In genomic region chr16:31458835-31459721, GRCh38 we compare ENCODE assay signal across 1 cellular context.
TF ChIP-seq lines count a peak whose summit lies in the region.

A gene with protein sequence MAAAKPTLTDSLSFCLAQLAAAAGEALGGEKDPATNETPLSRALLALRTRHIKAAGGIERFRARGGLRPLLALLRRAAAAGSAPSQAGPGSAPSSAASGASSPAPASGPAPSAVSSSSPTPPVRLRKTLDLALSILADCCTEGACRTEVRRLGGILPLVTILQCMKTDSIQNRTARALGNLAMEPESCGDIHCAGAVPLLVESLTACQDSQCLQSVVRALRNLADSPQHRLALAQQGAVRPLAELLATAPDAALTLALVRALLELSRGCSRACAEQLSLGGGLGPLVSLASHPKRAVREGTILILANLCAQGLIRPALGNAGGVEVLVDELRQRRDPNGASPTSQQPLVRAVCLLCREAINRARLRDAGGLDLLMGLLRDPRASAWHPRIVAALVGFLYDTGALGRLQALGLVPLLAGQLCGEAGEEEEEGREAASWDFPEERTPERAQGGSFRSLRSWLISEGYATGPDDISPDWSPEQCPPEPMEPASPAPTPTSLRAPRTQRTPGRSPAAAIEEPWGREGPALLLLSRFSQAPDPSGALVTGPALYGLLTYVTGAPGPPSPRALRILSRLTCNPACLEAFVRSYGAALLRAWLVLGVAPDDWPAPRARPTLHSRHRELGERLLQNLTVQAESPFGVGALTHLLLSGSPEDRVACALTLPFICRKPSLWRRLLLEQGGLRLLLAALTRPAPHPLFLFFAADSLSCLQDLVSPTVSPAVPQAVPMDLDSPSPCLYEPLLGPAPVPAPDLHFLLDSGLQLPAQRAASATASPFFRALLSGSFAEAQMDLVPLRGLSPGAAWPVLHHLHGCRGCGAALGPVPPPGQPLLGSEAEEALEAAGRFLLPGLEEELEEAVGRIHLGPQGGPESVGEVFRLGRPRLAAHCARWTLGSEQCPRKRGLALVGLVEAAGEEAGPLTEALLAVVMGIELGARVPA (plus strand): TSS chr16:31459501. CDS start chr16:31459525, 24 bp downstream.

TF ChIP-seq in K562, 482 proteins besides CTCF, POLR2A, EP300 and RAD21 (continued from another document and continues in another):
- TF ChIP-seq, protein P1, sequence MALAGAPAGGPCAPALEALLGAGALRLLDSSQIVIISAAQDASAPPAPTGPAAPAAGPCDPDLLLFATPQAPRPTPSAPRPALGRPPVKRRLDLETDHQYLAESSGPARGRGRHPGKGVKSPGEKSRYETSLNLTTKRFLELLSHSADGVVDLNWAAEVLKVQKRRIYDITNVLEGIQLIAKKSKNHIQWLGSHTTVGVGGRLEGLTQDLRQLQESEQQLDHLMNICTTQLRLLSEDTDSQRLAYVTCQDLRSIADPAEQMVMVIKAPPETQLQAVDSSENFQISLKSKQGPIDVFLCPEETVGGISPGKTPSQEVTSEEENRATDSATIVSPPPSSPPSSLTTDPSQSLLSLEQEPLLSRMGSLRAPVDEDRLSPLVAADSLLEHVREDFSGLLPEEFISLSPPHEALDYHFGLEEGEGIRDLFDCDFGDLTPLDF (CRISPR knock-in tag; IDR thresholded peaks at IDR 0.05): peak; percentile 85
- TF ChIP-seq SIX5 (IDR thresholded peaks at IDR 0.05; ENCODE audit: borderline replicate concordance in 1 of 2, insufficient read depth in 1 of 2, low read depth in 1 of 2, low read length in 2 of 2) (peak; percentile 79 to 80), FOSL1 (tag; conservative IDR thresholded peaks at IDR 0.05) (no peak), ASH1L (IDR thresholded peaks at IDR 0.05; ENCODE audit: borderline replicate concordance, low read depth, partially characterized antibody) (peak; percentile 75), CTBP1 (IDR thresholded peaks at IDR 0.05; ENCODE audit: borderline replicate concordance) (peak; percentile 80), SMAD3 (CRISPR knock-in tag; conservative IDR thresholded peaks at IDR 0.05) (peak; percentile 87; the same call in 1 of the 2 replicates), KHSRP (IDR thresholded peaks at IDR 0.05) (no peak), TOE1 (IDR thresholded peaks at IDR 0.05; ENCODE audit: borderline replicate concordance) (peak; percentile 78), TOE1 (CRISPR knock-in tag; IDR thresholded peaks at IDR 0.05; ENCODE audit: borderline replicate concordance, low read depth) (no peak), WHSC1 (IDR thresholded peaks at IDR 0.05; ENCODE audit: low read length) (no peak), HDAC3 (IDR thresholded peaks at IDR 0.05; ENCODE audit: borderline replicate concordance, partially characterized antibody) (no peak), ZNF274 (IDR thresholded peaks at IDR 0.05; ENCODE audit: borderline replicate concordance, low read depth, low read length) (no peak), ELF1 (tag; IDR thresholded peaks at IDR 0.05) (peak; percentile 100), NCOA2 (IDR thresholded peaks at IDR 0.05; ENCODE audit: partially characterized antibody in 2 of 2) (no peak), NR1H2 (CRISPR knock-in tag; IDR thresholded peaks at IDR 0.05) (0 out of 2 replicates have a peak, but pooled peaks have one; percentile 2), RBBP5 (IDR thresholded peaks at IDR 0.05; ENCODE audit: borderline replicate concordance, insufficient read depth, low read length, poor library complexity, severe bottlenecking) (peak; percentile 60), ZNF584 (CRISPR knock-in tag; IDR thresholded peaks at IDR 0.05; ENCODE audit: low read depth) (no peak), ETV1 (tag; conservative IDR thresholded peaks at IDR 0.05; ENCODE audit: low read depth) (peak; percentile 77), ZNF551 (CRISPR knock-in tag; IDR thresholded peaks at IDR 0.05) (no peak), PHF21A (IDR thresholded peaks at IDR 0.05; ENCODE audit: borderline replicate concordance, low read depth) (no peak), GATA2 (CRISPR knock-in tag; IDR thresholded peaks at IDR 0.05) (no peak), THRAP3 (IDR thresholded peaks at IDR 0.05; ENCODE audit: borderline replicate concordance) (no peak), ZNF699 (CRISPR knock-in tag; IDR thresholded peaks at IDR 0.05; ENCODE audit: insufficient replicate concordance) (no peak), TBP (optimal IDR thresholded peaks at IDR 0.05; ENCODE audit: low read depth, low read length) (peak; percentile 96), CEBPB (tag; IDR thresholded peaks at IDR 0.05) (peak; percentile 60), PPARD (CRISPR knock-in tag; IDR thresholded peaks at IDR 0.05) (no peak), CTCFL (IDR thresholded peaks at IDR 0.05; ENCODE audit: borderline replicate concordance, insufficient read depth, low read depth, low read length, poor library complexity, severe bottlenecking) (peak; percentile 92), ZNF41 (CRISPR knock-in tag; conservative IDR thresholded peaks at IDR 0.05) (0 out of 2 replicates have a peak, but pooled peaks have one; percentile 48), HSF4 (CRISPR knock-in tag; IDR thresholded peaks at IDR 0.05; ENCODE audit: borderline replicate concordance) (no peak), ZBTB5 (IDR thresholded peaks at IDR 0.05) (no peak), ZNF780A (CRISPR knock-in tag; IDR thresholded peaks at IDR 0.05) (no peak), MEF2D (tag; conservative IDR thresholded peaks at IDR 0.05; ENCODE audit: low read depth) (no peak), NCOR1 (IDR thresholded peaks at IDR 0.05) (no peak), ZNF561 (CRISPR knock-in tag; conservative IDR thresholded peaks at IDR 0.05) (no peak), SPI1 (IDR thresholded peaks at IDR 0.05; ENCODE audit: borderline replicate concordance, low read depth, low read length) (peak; percentile 89), ZNF444 (CRISPR knock-in tag; IDR thresholded peaks at IDR 0.05) (no peak), ZNF239 (CRISPR knock-in tag; IDR thresholded peaks at IDR 0.05) (peak; percentile 44; the same call in 1 of the 2 replicates), MCM2 (IDR thresholded peaks at IDR 0.05; ENCODE audit: low read depth) (no peak), ZNF57 (CRISPR knock-in tag; IDR thresholded peaks at IDR 0.05) (peak; percentile 58; the same call in 1 of the 2 replicates), NR0B1 (IDR thresholded peaks at IDR 0.05; ENCODE audit: partially characterized antibody) (no peak)
- TF ChIP-seq, protein P2, sequence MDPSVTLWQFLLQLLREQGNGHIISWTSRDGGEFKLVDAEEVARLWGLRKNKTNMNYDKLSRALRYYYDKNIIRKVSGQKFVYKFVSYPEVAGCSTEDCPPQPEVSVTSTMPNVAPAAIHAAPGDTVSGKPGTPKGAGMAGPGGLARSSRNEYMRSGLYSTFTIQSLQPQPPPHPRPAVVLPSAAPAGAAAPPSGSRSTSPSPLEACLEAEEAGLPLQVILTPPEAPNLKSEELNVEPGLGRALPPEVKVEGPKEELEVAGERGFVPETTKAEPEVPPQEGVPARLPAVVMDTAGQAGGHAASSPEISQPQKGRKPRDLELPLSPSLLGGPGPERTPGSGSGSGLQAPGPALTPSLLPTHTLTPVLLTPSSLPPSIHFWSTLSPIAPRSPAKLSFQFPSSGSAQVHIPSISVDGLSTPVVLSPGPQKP (CRISPR knock-in tag; IDR thresholded peaks at IDR 0.05): no peak
- TF ChIP-seq, protein P3, sequence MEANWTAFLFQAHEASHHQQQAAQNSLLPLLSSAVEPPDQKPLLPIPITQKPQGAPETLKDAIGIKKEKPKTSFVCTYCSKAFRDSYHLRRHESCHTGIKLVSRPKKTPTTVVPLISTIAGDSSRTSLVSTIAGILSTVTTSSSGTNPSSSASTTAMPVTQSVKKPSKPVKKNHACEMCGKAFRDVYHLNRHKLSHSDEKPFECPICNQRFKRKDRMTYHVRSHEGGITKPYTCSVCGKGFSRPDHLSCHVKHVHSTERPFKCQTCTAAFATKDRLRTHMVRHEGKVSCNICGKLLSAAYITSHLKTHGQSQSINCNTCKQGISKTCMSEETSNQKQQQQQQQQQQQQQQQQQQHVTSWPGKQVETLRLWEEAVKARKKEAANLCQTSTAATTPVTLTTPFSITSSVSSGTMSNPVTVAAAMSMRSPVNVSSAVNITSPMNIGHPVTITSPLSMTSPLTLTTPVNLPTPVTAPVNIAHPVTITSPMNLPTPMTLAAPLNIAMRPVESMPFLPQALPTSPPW (CRISPR knock-in tag; IDR thresholded peaks at IDR 0.05): peak; percentile 66
- TF ChIP-seq, protein P4, sequence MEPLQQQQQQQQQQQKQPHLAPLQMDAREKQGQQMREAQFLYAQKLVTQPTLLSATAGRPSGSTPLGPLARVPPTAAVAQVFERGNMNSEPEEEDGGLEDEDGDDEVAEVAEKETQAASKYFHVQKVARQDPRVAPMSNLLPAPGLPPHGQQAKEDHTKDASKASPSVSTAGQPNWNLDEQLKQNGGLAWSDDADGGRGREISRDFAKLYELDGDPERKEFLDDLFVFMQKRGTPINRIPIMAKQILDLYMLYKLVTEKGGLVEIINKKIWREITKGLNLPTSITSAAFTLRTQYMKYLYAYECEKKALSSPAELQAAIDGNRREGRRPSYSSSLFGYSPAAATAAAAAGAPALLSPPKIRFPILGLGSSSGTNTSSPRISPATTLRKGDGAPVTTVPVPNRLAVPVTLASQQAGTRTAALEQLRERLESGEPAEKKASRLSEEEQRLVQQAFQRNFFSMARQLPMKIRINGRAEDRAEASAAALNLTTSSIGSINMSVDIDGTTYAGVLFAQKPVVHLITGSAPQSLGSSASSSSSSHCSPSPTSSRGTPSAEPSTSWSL (CRISPR knock-in tag; IDR thresholded peaks at IDR 0.05; ENCODE audit: borderline replicate concordance): no peak
- TF ChIP-seq, protein P5, sequence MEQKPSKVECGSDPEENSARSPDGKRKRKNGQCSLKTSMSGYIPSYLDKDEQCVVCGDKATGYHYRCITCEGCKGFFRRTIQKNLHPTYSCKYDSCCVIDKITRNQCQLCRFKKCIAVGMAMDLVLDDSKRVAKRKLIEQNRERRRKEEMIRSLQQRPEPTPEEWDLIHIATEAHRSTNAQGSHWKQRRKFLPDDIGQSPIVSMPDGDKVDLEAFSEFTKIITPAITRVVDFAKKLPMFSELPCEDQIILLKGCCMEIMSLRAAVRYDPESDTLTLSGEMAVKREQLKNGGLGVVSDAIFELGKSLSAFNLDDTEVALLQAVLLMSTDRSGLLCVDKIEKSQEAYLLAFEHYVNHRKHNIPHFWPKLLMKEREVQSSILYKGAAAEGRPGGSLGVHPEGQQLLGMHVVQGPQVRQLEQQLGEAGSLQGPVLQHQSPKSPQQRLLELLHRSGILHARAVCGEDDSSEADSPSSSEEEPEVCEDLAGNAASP (IDR thresholded peaks at IDR 0.05): no peak
- TF ChIP-seq, protein P6, sequence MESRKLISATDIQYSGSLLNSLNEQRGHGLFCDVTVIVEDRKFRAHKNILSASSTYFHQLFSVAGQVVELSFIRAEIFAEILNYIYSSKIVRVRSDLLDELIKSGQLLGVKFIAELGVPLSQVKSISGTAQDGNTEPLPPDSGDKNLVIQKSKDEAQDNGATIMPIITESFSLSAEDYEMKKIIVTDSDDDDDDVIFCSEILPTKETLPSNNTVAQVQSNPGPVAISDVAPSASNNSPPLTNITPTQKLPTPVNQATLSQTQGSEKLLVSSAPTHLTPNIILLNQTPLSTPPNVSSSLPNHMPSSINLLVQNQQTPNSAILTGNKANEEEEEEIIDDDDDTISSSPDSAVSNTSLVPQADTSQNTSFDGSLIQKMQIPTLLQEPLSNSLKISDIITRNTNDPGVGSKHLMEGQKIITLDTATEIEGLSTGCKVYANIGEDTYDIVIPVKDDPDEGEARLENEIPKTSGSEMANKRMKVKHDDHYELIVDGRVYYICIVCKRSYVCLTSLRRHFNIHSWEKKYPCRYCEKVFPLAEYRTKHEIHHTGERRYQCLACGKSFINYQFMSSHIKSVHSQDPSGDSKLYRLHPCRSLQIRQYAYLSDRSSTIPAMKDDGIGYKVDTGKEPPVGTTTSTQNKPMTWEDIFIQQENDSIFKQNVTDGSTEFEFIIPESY (CRISPR knock-in tag; IDR thresholded peaks at IDR 0.05): no peak
